1 cellular context compared by ENCODE assay signal in genomic region chr6:16759646-16760535, GRCh38.
TF ChIP-seq lines count a peak whose summit lies in the region.

No MANE protein-coding gene starts in this region.

TF ChIP-seq in GM12878, 131 proteins besides CTCF, POLR2A, EP300 and RAD21 (continued from another document and continues in another):
- TF ChIP-seq RUNX3 (IDR thresholded peaks at IDR 0.05; ENCODE audit: low read length), result 0 out of 2 replicates have a peak, but pooled peaks have one; percentile 7
- no peak; the same call in 1 of the 2 replicates for TF ChIP-seq EED (IDR thresholded peaks at IDR 0.05; ENCODE audit: low read depth)
- TF ChIP-seq BHLHE40 (IDR thresholded peaks at IDR 0.05; ENCODE audit: borderline replicate concordance in 1 of 2, low read depth in 2 of 2, low read length in 1 of 2), result peak in 1 of 2 experiments; percentile 87; a peak in 2 of 4 replicates
- TF ChIP-seq POU2F2 (IDR thresholded peaks at IDR 0.05; ENCODE audit: borderline replicate concordance, low read depth, low read length), result no peak
- no peak for TF ChIP-seq MEF2A (IDR thresholded peaks at IDR 0.05; ENCODE audit: insufficient read depth, low read depth, low read length)
- TF ChIP-seq TCF3 (IDR thresholded peaks at IDR 0.05; ENCODE audit: borderline replicate concordance, insufficient read depth, low read depth, low read length), result 0 out of 2 replicates have a peak, but pooled peaks have one; percentile 6
- TF ChIP-seq GABPA (IDR thresholded peaks at IDR 0.05; ENCODE audit: low read depth), result no peak
- TF ChIP-seq TAF1 (IDR thresholded peaks at IDR 0.05; ENCODE audit: borderline replicate concordance, low read depth, low read length), result 0 out of 2 replicates have a peak, but pooled peaks have one; percentile 1
- TF ChIP-seq PAX5 (IDR thresholded peaks at IDR 0.05; ENCODE audit: borderline replicate concordance, low read depth, low read length), result 0 out of 2 replicates have a peak, but pooled peaks have one; percentile 8
- no peak for TF ChIP-seq NFYA (IDR thresholded peaks at IDR 0.05; ENCODE audit: borderline replicate concordance, low read depth, low read length)
- no peak for TF ChIP-seq MYC (IDR thresholded peaks at IDR 0.05; ENCODE audit: insufficient read depth, insufficient read length, insufficient replicate concordance, low read length, severe bottlenecking)
- TF ChIP-seq, protein P1, sequence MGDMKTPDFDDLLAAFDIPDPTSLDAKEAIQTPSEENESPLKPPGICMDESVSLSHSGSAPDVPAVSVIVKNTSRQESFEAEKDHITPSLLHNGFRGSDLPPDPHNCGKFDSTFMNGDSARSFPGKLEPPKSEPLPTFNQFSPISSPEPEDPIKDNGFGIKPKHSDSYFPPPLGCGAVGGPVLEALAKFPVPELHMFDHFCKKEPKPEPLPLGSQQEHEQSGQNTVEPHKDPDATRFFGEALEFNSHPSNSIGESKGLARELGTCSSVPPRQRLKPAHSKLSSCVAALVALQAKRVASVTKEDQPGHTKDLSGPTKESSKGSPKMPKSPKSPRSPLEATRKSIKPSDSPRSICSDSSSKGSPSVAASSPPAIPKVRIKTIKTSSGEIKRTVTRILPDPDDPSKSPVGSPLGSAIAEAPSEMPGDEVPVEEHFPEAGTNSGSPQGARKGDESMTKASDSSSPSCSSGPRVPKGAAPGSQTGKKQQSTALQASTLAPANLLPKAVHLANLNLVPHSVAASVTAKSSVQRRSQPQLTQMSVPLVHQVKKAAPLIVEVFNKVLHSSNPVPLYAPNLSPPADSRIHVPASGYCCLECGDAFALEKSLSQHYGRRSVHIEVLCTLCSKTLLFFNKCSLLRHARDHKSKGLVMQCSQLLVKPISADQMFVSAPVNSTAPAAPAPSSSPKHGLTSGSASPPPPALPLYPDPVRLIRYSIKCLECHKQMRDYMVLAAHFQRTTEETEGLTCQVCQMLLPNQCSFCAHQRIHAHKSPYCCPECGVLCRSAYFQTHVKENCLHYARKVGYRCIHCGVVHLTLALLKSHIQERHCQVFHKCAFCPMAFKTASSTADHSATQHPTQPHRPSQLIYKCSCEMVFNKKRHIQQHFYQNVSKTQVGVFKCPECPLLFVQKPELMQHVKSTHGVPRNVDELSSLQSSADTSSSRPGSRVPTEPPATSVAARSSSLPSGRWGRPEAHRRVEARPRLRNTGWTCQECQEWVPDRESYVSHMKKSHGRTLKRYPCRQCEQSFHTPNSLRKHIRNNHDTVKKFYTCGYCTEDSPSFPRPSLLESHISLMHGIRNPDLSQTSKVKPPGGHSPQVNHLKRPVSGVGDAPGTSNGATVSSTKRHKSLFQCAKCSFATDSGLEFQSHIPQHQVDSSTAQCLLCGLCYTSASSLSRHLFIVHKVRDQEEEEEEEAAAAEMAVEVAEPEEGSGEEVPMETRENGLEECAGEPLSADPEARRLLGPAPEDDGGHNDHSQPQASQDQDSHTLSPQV (IDR thresholded peaks at IDR 0.05), result no peak
- TF ChIP-seq CBX3 (IDR thresholded peaks at IDR 0.05; ENCODE audit: borderline replicate concordance, low read depth), result no peak
- no peak for TF ChIP-seq NFXL1 (IDR thresholded peaks at IDR 0.05; ENCODE audit: borderline replicate concordance)
- TF ChIP-seq ZNF622 (IDR thresholded peaks at IDR 0.05), result no peak
- TF ChIP-seq ZBED1 (IDR thresholded peaks at IDR 0.05; ENCODE audit: borderline replicate concordance), result no peak
- TF ChIP-seq, protein P2, sequence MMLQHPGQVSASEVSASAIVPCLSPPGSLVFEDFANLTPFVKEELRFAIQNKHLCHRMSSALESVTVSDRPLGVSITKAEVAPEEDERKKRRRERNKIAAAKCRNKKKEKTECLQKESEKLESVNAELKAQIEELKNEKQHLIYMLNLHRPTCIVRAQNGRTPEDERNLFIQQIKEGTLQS (IDR thresholded peaks at IDR 0.05; ENCODE audit: borderline replicate concordance, extremely low read depth, low read depth, low read length), result no peak
- no peak for TF ChIP-seq NR2C2 (IDR thresholded peaks at IDR 0.05; ENCODE audit: borderline replicate concordance, control insufficient read depth, insufficient read length, low read depth)
- TF ChIP-seq, protein P3, sequence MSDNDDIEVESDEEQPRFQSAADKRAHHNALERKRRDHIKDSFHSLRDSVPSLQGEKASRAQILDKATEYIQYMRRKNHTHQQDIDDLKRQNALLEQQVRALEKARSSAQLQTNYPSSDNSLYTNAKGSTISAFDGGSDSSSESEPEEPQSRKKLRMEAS (IDR thresholded peaks at IDR 0.05; ENCODE audit: low read depth, low read length), result no peak; the same call in none of the 2 replicates
- TF ChIP-seq, protein P4, sequence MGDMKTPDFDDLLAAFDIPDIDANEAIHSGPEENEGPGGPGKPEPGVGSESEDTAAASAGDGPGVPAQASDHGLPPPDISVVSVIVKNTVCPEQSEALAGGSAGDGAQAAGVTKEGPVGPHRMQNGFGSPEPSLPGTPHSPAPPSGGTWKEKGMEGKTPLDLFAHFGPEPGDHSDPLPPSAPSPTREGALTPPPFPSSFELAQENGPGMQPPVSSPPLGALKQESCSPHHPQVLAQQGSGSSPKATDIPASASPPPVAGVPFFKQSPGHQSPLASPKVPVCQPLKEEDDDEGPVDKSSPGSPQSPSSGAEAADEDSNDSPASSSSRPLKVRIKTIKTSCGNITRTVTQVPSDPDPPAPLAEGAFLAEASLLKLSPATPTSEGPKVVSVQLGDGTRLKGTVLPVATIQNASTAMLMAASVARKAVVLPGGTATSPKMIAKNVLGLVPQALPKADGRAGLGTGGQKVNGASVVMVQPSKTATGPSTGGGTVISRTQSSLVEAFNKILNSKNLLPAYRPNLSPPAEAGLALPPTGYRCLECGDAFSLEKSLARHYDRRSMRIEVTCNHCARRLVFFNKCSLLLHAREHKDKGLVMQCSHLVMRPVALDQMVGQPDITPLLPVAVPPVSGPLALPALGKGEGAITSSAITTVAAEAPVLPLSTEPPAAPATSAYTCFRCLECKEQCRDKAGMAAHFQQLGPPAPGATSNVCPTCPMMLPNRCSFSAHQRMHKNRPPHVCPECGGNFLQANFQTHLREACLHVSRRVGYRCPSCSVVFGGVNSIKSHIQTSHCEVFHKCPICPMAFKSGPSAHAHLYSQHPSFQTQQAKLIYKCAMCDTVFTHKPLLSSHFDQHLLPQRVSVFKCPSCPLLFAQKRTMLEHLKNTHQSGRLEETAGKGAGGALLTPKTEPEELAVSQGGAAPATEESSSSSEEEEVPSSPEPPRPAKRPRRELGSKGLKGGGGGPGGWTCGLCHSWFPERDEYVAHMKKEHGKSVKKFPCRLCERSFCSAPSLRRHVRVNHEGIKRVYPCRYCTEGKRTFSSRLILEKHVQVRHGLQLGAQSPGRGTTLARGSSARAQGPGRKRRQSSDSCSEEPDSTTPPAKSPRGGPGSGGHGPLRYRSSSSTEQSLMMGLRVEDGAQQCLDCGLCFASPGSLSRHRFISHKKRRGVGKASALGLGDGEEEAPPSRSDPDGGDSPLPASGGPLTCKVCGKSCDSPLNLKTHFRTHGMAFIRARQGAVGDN (IDR thresholded peaks at IDR 0.05), result no peak
- no peak for TF ChIP-seq RCOR1 (conservative IDR thresholded peaks at IDR 0.05; ENCODE audit: low read depth, low read length)
- no peak; the same call in 1 of the 2 replicates for TF ChIP-seq NBN (IDR thresholded peaks at IDR 0.05)
- peak; percentile 75 for TF ChIP-seq DPF2 (IDR thresholded peaks at IDR 0.05)
- no peak for TF ChIP-seq ASH2L (IDR thresholded peaks at IDR 0.05; ENCODE audit: borderline replicate concordance, low read depth)
- TF ChIP-seq RBBP5 (conservative IDR thresholded peaks at IDR 0.05), result no peak
- TF ChIP-seq SKIL (IDR thresholded peaks at IDR 0.05; ENCODE audit: low read depth, poor library complexity, severe bottlenecking), result no peak
- TF ChIP-seq, protein P5, sequence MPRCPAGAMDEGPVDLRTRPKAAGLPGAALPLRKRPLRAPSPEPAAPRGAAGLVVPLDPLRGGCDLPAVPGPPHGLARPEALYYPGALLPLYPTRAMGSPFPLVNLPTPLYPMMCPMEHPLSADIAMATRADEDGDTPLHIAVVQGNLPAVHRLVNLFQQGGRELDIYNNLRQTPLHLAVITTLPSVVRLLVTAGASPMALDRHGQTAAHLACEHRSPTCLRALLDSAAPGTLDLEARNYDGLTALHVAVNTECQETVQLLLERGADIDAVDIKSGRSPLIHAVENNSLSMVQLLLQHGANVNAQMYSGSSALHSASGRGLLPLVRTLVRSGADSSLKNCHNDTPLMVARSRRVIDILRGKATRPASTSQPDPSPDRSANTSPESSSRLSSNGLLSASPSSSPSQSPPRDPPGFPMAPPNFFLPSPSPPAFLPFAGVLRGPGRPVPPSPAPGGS (IDR thresholded peaks at IDR 0.05; ENCODE audit: borderline replicate concordance, insufficient read depth, low read depth, low read length, poor library complexity, severe bottlenecking), result peak; percentile 11
- TF ChIP-seq ZBTB40 (IDR thresholded peaks at IDR 0.05; ENCODE audit: borderline replicate concordance), result no peak
- no peak for TF ChIP-seq SUPT20H (IDR thresholded peaks at IDR 0.05; ENCODE audit: borderline replicate concordance, control insufficient read depth, low read depth, low read length)
- no peak for TF ChIP-seq TCF12 (IDR thresholded peaks at IDR 0.05; ENCODE audit: low read depth, low read length)
- no peak for TF ChIP-seq ZBTB33 (IDR thresholded peaks at IDR 0.05)
- no peak for TF ChIP-seq CHD1 (IDR thresholded peaks at IDR 0.05; ENCODE audit: low read depth, low read length)
- no peak for TF ChIP-seq EGR1 (IDR thresholded peaks at IDR 0.05; ENCODE audit: borderline replicate concordance in 1 of 2, low read depth in 2 of 2, low read length in 2 of 2)
- TF ChIP-seq HCFC1 (IDR thresholded peaks at IDR 0.05; ENCODE audit: low read length), result no peak
- peak; percentile 90 for TF ChIP-seq IKZF1 (conservative IDR thresholded peaks at IDR 0.05)
- no peak; the same call in 1 of the 2 replicates for TF ChIP-seq CREB1 (IDR thresholded peaks at IDR 0.05; ENCODE audit: low read depth)
- no peak for TF ChIP-seq MTA3 (IDR thresholded peaks at IDR 0.05; ENCODE audit: borderline replicate concordance, low read length)
- no peak for TF ChIP-seq STAT3 (IDR thresholded peaks at IDR 0.05; ENCODE audit: low read depth, low read length)
- TF ChIP-seq STAT1 (conservative IDR thresholded peaks at IDR 0.05), result no peak
- no peak for TF ChIP-seq PML (IDR thresholded peaks at IDR 0.05; ENCODE audit: low read length)
- no peak for TF ChIP-seq ZSCAN29 (IDR thresholded peaks at IDR 0.05)
- TF ChIP-seq SMAD1 (IDR thresholded peaks at IDR 0.05; ENCODE audit: low read depth, partially characterized antibody), result no peak
- no peak for TF ChIP-seq EZH2 (IDR thresholded peaks at IDR 0.05; ENCODE audit: borderline replicate concordance, control insufficient read depth, low read depth, low read length)
- no peak for TF ChIP-seq WRNIP1 (IDR thresholded peaks at IDR 0.05; ENCODE audit: borderline replicate concordance, low read depth, low read length)
- no peak for TF ChIP-seq NR2C1 (IDR thresholded peaks at IDR 0.05)
